ENCODE assay signal across 1 cellular context in the genomic region with DNA sequence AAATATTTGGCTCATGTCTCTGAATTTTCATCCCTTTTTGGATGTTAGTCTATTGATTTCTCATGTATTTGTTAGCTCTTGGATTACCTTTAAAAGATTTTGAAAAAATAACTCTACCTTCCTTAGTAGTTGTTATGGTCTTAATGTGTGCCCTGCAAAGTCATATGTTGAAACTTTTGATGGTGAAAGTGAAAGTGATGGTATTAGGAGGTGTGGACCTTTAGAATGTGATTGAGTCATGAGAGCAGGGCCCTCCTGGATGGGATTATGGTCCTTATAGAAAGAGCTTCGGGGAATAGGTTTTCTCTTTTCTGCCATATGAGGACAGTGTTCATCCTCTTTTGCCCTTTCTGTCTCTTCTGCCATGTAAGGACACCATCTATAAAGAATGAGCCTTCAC.
TF ChIP-seq lines count a peak whose summit lies in the region.

No MANE protein-coding gene starts in this region.

TF ChIP-seq in GM12878, 131 proteins besides CTCF, POLR2A, EP300 and RAD21 (continued from another document):
- TF ChIP-seq, protein P1, sequence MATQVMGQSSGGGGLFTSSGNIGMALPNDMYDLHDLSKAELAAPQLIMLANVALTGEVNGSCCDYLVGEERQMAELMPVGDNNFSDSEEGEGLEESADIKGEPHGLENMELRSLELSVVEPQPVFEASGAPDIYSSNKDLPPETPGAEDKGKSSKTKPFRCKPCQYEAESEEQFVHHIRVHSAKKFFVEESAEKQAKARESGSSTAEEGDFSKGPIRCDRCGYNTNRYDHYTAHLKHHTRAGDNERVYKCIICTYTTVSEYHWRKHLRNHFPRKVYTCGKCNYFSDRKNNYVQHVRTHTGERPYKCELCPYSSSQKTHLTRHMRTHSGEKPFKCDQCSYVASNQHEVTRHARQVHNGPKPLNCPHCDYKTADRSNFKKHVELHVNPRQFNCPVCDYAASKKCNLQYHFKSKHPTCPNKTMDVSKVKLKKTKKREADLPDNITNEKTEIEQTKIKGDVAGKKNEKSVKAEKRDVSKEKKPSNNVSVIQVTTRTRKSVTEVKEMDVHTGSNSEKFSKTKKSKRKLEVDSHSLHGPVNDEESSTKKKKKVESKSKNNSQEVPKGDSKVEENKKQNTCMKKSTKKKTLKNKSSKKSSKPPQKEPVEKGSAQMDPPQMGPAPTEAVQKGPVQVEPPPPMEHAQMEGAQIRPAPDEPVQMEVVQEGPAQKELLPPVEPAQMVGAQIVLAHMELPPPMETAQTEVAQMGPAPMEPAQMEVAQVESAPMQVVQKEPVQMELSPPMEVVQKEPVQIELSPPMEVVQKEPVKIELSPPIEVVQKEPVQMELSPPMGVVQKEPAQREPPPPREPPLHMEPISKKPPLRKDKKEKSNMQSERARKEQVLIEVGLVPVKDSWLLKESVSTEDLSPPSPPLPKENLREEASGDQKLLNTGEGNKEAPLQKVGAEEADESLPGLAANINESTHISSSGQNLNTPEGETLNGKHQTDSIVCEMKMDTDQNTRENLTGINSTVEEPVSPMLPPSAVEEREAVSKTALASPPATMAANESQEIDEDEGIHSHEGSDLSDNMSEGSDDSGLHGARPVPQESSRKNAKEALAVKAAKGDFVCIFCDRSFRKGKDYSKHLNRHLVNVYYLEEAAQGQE (IDR thresholded peaks at IDR 0.05; ENCODE audit: low read depth, low read length), result no peak
- no peak for TF ChIP-seq CREB1 (IDR thresholded peaks at IDR 0.05; ENCODE audit: low read depth)
- TF ChIP-seq MYC (IDR thresholded peaks at IDR 0.05; ENCODE audit: insufficient read depth, insufficient read length, insufficient replicate concordance, low read length, severe bottlenecking), result no peak
- no peak for TF ChIP-seq CHD4 (IDR thresholded peaks at IDR 0.05)
- TF ChIP-seq, protein P2, sequence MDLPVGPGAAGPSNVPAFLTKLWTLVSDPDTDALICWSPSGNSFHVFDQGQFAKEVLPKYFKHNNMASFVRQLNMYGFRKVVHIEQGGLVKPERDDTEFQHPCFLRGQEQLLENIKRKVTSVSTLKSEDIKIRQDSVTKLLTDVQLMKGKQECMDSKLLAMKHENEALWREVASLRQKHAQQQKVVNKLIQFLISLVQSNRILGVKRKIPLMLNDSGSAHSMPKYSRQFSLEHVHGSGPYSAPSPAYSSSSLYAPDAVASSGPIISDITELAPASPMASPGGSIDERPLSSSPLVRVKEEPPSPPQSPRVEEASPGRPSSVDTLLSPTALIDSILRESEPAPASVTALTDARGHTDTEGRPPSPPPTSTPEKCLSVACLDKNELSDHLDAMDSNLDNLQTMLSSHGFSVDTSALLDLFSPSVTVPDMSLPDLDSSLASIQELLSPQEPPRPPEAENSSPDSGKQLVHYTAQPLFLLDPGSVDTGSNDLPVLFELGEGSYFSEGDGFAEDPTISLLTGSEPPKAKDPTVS (IDR thresholded peaks at IDR 0.05; ENCODE audit: low read depth, low read length), result no peak
- TF ChIP-seq ZBTB40 (IDR thresholded peaks at IDR 0.05; ENCODE audit: borderline replicate concordance), result no peak
- TF ChIP-seq RUNX3 (IDR thresholded peaks at IDR 0.05; ENCODE audit: low read length), result no peak
- no peak for TF ChIP-seq NRF1 (conservative IDR thresholded peaks at IDR 0.05; ENCODE audit: low read depth, low read length)
TF ChIP-seq in GM12878: peak in this region for 0.
